Comparison of ENCODE assay signal across 1 cellular context in the genomic region with DNA sequence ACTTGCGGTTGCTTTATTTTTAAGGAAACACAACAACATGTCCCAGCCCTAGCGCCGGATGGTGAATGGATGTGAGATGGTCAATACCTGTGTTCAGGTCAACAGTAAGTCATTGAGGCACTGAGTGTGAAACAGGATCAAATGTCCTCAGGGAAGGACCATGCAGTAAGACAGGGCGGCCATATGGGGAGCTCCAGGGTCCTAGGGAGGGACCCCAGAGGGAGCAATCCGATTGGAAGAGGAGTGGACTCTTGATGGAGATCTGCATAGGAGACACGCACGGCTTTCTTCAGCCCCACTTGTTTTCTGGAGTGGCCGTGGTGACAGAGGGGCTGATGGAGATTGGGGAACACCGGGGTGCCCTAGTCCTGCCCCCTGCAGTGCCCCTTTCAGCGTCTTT.
TF ChIP-seq lines count a peak whose summit lies in the region.

No MANE protein-coding gene starts in this region.

TF ChIP-seq in WTC11, 78 proteins besides CTCF, POLR2A, EP300 and RAD21 (continued from another document):
- TF ChIP-seq, protein P1, sequence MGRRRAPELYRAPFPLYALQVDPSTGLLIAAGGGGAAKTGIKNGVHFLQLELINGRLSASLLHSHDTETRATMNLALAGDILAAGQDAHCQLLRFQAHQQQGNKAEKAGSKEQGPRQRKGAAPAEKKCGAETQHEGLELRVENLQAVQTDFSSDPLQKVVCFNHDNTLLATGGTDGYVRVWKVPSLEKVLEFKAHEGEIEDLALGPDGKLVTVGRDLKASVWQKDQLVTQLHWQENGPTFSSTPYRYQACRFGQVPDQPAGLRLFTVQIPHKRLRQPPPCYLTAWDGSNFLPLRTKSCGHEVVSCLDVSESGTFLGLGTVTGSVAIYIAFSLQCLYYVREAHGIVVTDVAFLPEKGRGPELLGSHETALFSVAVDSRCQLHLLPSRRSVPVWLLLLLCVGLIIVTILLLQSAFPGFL (CRISPR knock-in tag; IDR thresholded peaks at IDR 0.05; ENCODE audit: borderline replicate concordance) = no peak
- TF ChIP-seq TCF7 (CRISPR knock-in tag; IDR thresholded peaks at IDR 0.05; ENCODE audit: low read depth) = no peak
- TF ChIP-seq ESRRA (CRISPR knock-in tag; IDR thresholded peaks at IDR 0.05; ENCODE audit: borderline replicate concordance) = no peak
